In the genomic region with DNA sequence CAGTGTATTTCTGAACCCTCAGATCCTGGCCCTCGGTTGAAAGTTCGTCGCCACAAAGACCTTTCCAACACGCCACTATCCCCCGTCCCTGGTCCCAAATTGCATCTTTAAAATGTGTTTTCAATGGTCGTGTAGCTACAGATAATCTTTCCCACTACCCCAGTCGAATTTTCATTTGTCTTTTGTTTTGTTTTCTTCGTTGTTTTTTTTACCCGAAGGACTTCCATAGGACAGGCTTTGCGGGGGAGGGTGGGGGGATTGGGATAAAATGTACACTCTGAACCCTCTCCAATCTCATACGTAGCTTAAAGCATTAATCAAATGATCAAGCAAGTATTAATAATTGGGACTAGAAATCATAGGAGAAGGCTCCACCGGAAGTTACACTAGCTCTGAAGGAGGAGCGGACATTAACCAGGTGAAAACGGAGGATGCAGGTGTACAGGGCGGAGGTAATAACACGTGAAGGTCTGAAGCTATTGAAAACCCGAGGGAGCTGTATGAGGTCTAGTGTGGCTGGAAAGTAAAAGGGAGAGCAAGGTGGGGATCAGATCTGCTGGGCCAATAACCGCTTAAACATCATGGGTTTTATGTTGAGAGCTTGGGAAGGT, we compare ENCODE assay signal across 8 cellular contexts. TPM values are rescaled to one million over a fixed set of nuclear protein-coding genes. Genes with fewer than 3 reads are reported as not detected.
DNase-seq lines count a peak whose midpoint lies in the region; ATAC-seq and TF ChIP-seq lines count a peak whose summit lies in the region.

No MANE protein-coding gene starts in this region.

- ATAC-seq in RWPE2 (ENCODE audit: low read depth) (no peak), HG03571 (IDR thresholded peaks at IDR 0.05; ENCODE audit: unreplicated experiment) (no peak)

- peaks cover 19 to 28% (median 22%) of the 10 kb centered on the region in 11 experiments for H3K36me3 ChIP-seq in BLaER1 treated with 17β-estradiol and CSF1 and Interleukin-3, amounts not matched to agents 10 nM and 100 nM
- H3K36me3 ChIP-seq in RWPE2 (ENCODE audit: low read depth): peaks cover 30% of the 10 kb centered on the region

- H4K20me1 ChIP-seq in BLaER1 treated with 17β-estradiol and CSF1 and Interleukin-3, amounts not matched to agents 10 nM and 100 nM: peaks cover under 1 to 36% (median 28%) of the 10 kb centered on the region in 11 experiments; a peak in 16 of 22 replicates

- peak overlapping the region; percentile 93 to 100 (median 98) for H3K27ac ChIP-seq in BLaER1 treated with 17β-estradiol and CSF1 and Interleukin-3, amounts not matched to agents 10 nM and 100 nM
- H3K27ac ChIP-seq in HL-60 (replicated peaks) (peak overlapping the region; percentile 84), RWPE2 (ENCODE audit: poor library complexity, severe bottlenecking) (peak overlapping the region; percentile 63), skin epidermis (peak overlapping the region; percentile 78 to 100 (median 96))

- H3K4me3 ChIP-seq in BLaER1 treated with 17β-estradiol and CSF1 and Interleukin-3, amounts not matched to agents 10 nM and 100 nM: peak overlapping the region; percentile 73 to 92 (median 86)
- H3K4me3 ChIP-seq in HL-60 (replicated peaks; ENCODE audit: insufficient read depth, low read length) (peak overlapping the region; percentile 40), RWPE2 (ENCODE audit: severe bottlenecking) (peak overlapping the region; percentile 72), fibroblast of pulmonary artery (replicated peaks; ENCODE audit: low read depth, low read length) (peak overlapping the region; percentile 61), skin epidermis (peak overlapping the region; percentile 60 to 85 (median 79))

- TF ChIP-seq CTCF in HL-60 (IDR thresholded peaks at IDR 0.05; ENCODE audit: insufficient read depth, low read length) (no peak), RWPE2 (IDR thresholded peaks at IDR 0.05; ENCODE audit: poor library complexity, severe bottlenecking) (no peak), fibroblast of pulmonary artery (IDR thresholded peaks at IDR 0.05; ENCODE audit: low read length, missing control alignments) (no peak)

- H3K4me1 ChIP-seq in BLaER1 treated with 17β-estradiol and CSF1 and Interleukin-3, amounts not matched to agents 10 nM and 100 nM: peaks cover 23 to 40% (median 37%) of the 10 kb centered on the region in 10 experiments
- H3K4me1 ChIP-seq in RWPE2 (ENCODE audit: insufficient read depth, poor library complexity, severe bottlenecking): peaks cover 14% of the 10 kb centered on the region

- H3K9me3 ChIP-seq in BLaER1 treated with 17β-estradiol and CSF1 and Interleukin-3, amounts not matched to agents 10 nM and 100 nM (replicated peaks in 1 of 11): no peaks in the 10 kb centered on the region
- no peaks in the 10 kb centered on the region for H3K9me3 ChIP-seq in RWPE2 (ENCODE audit: severe bottlenecking)

- no peaks in the 10 kb centered on the region for H3K27me3 ChIP-seq in BLaER1 treated with 17β-estradiol and CSF1 and Interleukin-3, amounts not matched to agents 10 nM and 100 nM
- H3K27me3 ChIP-seq in HL-60 (ENCODE audit: insufficient read depth, poor library complexity, severe bottlenecking): no peaks in the 10 kb centered on the region
- H3K27me3 ChIP-seq in RWPE2 (ENCODE audit: insufficient read depth, poor library complexity, severe bottlenecking): no peaks in the 10 kb centered on the region

- H3K9ac ChIP-seq in BLaER1 treated with 17β-estradiol and CSF1 and Interleukin-3, amounts not matched to agents 10 nM and 100 nM: peak overlapping the region; percentile 91 to 99 (median 96)

- H3K4me2 ChIP-seq in BLaER1 treated with 17β-estradiol and CSF1 and Interleukin-3, amounts not matched to agents 10 nM and 100 nM: peak overlapping the region; percentile 71 to 95 (median 91)

- DNase-seq in HL-60 (ENCODE audit: low read depth in 1 of 2, low spot score in 1 of 2): no peak
- DNase-seq in RWPE2 (ENCODE audit: low spot score): no peak
- no peak for DNase-seq in fibroblast of pulmonary artery (ENCODE audit: low read depth)
- DNase-seq in mucosa of gallbladder (ENCODE audit: low spot score): no peak
- no peak for DNase-seq in AG08396 (ENCODE audit: low spot score)

RNA-seq across cellular contexts. Expression of gene PHF14, which starts 32.8 kb away (rescaled TPM):
- 29.2 TPM for total RNA-seq in mucosa of gallbladder
